In genomic region chr10:7260412-7260900, GRCh38 we compare ENCODE assay signal across 7 cellular contexts.
A peak's percentile ranks its signal among the peaks of the same experiment; 100 is the strongest.
DNase-seq lines count a peak whose midpoint lies in the region; ATAC-seq and TF ChIP-seq lines count a peak whose summit lies in the region.

No MANE protein-coding gene starts in this region.

- no peaks in the 10 kb centered on the region for H3K27me3 Mint-ChIP-seq in WTC11 (ENCODE audit: low read depth)

- POLR2A ChIA-PET in WTC11 (lab: Charles Lee), result no interaction called here

- DNase-seq in GDM1 (lab: John Stamatoyannopoulos, UW) (peak; percentile 55), HuH-7.5 (ENCODE audit: low spot score) (peak; percentile 20), WTC11 (ENCODE audit: low spot score) (peak; percentile 27), foreskin keratinocyte (peak; percentile 72 to 84), occipital lobe (lab: John Stamatoyannopoulos, UW) (peak; percentile 17)
- no peak for DNase-seq in stimulated activated naive CD4-positive, alpha-beta T cell treated with Interleukin-2 at 50 U/mL for 16 hours (lab: John Stamatoyannopoulos, UW)

- peak; percentile 19; the same call in 1 of the 2 replicates for TF ChIP-seq CTCF in WTC11 (IDR thresholded peaks at IDR 0.05)
- peak; percentile 71 for TF ChIP-seq CTCF in foreskin keratinocyte (conservative IDR thresholded peaks at IDR 0.05)

- H3K36me3 Mint-ChIP-seq in WTC11, result no peaks in the 10 kb centered on the region; the same call in 1 of the 2 replicates

- H3K27ac ChIP-seq in foreskin keratinocyte, result no peak overlapping the region

- H3K4me3 Mint-ChIP-seq in WTC11, result no peak overlapping the region

- peaks cover 14% of the 10 kb centered on the region for H3K4me1 ChIP-seq in foreskin keratinocyte

- H3K9me3 Mint-ChIP-seq in WTC11, result no peaks in the 10 kb centered on the region

- H3K4me1 Mint-ChIP-seq in WTC11, result peaks cover 5% of the 10 kb centered on the region; the same call in 1 of the 2 replicates

- no peaks in the 10 kb centered on the region for H3K27me3 ChIP-seq in foreskin keratinocyte

- H3K27ac Mint-ChIP-seq in WTC11, result no peak overlapping the region

- CTCF ChIA-PET in WTC11 (lab: Charles Lee), result interaction anchor here (0.6 to 1.0 kb wide), 7 partner anchors 11 to 169 kb away, joined by 3 to 7 read pairs (median 4); partner anchors contain the start of gene SFMBT2

- ATAC-seq in GM21390 (IDR thresholded peaks at IDR 0.05; ENCODE audit: unreplicated experiment) (peak; percentile 63), WTC11 (peak; percentile 89), foreskin keratinocyte (peak; percentile 13)

TF ChIP-seq in WTC11, 78 proteins besides CTCF, POLR2A, EP300 and RAD21:
- TF ChIP-seq, protein P1, sequence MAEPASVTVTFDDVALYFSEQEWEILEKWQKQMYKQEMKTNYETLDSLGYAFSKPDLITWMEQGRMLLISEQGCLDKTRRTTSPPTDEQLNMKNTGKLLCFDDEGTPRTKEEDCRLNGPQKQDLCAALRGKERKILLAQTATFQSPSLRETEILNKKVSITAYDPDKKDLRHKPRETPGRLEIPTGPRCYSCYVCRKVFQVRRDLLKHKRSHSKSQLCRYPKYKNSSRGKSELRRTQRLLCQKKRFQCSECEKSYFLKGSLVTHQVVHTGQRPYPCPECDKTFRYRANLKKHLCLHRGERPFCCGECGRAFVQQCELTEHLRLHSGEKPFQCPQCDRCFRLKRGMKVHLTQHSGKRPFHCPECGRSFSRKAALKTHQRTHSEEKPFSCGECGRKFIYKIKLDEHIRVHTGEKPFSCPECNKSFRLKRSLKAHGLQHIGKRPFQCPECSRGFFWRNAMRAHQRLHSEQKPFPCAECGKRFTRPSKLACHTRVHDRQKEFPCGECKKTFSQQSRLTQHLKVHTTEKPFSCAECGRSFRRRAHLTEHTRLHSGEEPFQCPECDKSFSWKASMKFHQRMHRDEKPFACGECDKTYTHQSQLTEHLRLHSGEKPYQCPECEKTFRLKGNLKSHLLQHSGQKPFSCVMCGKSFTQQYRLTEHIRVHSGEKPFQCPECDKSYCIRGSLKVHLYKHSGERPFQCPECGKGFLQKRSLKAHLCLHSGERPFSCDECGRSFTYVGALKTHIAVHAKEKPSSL (CRISPR knock-in tag; conservative IDR thresholded peaks at IDR 0.05), result no peak
- TF ChIP-seq TEAD4 (CRISPR knock-in tag; IDR thresholded peaks at IDR 0.05), result no peak
- TF ChIP-seq, protein P2, sequence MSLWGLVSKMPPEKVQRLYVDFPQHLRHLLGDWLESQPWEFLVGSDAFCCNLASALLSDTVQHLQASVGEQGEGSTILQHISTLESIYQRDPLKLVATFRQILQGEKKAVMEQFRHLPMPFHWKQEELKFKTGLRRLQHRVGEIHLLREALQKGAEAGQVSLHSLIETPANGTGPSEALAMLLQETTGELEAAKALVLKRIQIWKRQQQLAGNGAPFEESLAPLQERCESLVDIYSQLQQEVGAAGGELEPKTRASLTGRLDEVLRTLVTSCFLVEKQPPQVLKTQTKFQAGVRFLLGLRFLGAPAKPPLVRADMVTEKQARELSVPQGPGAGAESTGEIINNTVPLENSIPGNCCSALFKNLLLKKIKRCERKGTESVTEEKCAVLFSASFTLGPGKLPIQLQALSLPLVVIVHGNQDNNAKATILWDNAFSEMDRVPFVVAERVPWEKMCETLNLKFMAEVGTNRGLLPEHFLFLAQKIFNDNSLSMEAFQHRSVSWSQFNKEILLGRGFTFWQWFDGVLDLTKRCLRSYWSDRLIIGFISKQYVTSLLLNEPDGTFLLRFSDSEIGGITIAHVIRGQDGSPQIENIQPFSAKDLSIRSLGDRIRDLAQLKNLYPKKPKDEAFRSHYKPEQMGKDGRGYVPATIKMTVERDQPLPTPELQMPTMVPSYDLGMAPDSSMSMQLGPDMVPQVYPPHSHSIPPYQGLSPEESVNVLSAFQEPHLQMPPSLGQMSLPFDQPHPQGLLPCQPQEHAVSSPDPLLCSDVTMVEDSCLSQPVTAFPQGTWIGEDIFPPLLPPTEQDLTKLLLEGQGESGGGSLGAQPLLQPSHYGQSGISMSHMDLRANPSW (CRISPR knock-in tag; conservative IDR thresholded peaks at IDR 0.05; ENCODE audit: low read depth), result no peak
- TF ChIP-seq GABPB1 (CRISPR knock-in tag; IDR thresholded peaks at IDR 0.05), result no peak
- TF ChIP-seq NR1H2 (CRISPR knock-in tag; IDR thresholded peaks at IDR 0.05), result no peak
- TF ChIP-seq NFE2L1 (CRISPR knock-in tag; IDR thresholded peaks at IDR 0.05), result no peak
- TF ChIP-seq, protein P3, sequence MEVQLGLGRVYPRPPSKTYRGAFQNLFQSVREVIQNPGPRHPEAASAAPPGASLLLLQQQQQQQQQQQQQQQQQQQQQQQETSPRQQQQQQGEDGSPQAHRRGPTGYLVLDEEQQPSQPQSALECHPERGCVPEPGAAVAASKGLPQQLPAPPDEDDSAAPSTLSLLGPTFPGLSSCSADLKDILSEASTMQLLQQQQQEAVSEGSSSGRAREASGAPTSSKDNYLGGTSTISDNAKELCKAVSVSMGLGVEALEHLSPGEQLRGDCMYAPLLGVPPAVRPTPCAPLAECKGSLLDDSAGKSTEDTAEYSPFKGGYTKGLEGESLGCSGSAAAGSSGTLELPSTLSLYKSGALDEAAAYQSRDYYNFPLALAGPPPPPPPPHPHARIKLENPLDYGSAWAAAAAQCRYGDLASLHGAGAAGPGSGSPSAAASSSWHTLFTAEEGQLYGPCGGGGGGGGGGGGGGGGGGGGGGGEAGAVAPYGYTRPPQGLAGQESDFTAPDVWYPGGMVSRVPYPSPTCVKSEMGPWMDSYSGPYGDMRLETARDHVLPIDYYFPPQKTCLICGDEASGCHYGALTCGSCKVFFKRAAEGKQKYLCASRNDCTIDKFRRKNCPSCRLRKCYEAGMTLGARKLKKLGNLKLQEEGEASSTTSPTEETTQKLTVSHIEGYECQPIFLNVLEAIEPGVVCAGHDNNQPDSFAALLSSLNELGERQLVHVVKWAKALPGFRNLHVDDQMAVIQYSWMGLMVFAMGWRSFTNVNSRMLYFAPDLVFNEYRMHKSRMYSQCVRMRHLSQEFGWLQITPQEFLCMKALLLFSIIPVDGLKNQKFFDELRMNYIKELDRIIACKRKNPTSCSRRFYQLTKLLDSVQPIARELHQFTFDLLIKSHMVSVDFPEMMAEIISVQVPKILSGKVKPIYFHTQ (CRISPR knock-in tag; IDR thresholded peaks at IDR 0.05), result no peak
- TF ChIP-seq IRF2 (CRISPR knock-in tag; IDR thresholded peaks at IDR 0.05; ENCODE audit: borderline replicate concordance, low read depth), result no peak
- no peak for TF ChIP-seq SMAD3 (CRISPR knock-in tag; IDR thresholded peaks at IDR 0.05; ENCODE audit: borderline replicate concordance)
TF ChIP-seq in WTC11: peak in this region for 0.

Comparison
In these comparisons a context has a peak if more than half of its experiments do, and no peak if none do; other contexts are left out.
1. ATAC-seq: peak in every context shown above with its lines; median percentile 89 in WTC11; 63 in GM21390; 13 in foreskin keratinocyte.